Comparison of ENCODE assay signal across 1 cellular context in genomic region chr17:45558821-45559220, GRCh38.
DNase-seq lines count a peak whose midpoint lies in the region; ATAC-seq and TF ChIP-seq lines count a peak whose summit lies in the region.
"Not testable (repeated sequence)": the region's sequence is repeated elsewhere in the genome, so short reads cannot be mapped to it uniquely, and the experiment has no call there.

No MANE protein-coding gene starts in this region.

- not testable (repeated sequence) for TF ChIP-seq POLR2A in gastrocnemius medialis (IDR thresholded peaks at IDR 0.05)

- not testable (repeated sequence) for H3K27me3 ChIP-seq in gastrocnemius medialis

- TF ChIP-seq CTCF in gastrocnemius medialis (IDR thresholded peaks at IDR 0.05 in 4 of 5, conservative IDR thresholded peaks at IDR 0.05 in 1 of 5), result not testable (repeated sequence)

- peak; percentile 44 to 54 for ATAC-seq in gastrocnemius medialis

- not testable (repeated sequence) for H3K27ac ChIP-seq in gastrocnemius medialis

- not testable (repeated sequence) for H3K36me3 ChIP-seq in gastrocnemius medialis

- in situ Hi-C loops in gastrocnemius medialis (cut with MboI; ENCODE audit: low sequenced_read_pairs in 4 of 4), result not testable (repeated sequence)

- H3K9me3 ChIP-seq in gastrocnemius medialis, result not testable (repeated sequence)

- intact Hi-C loops in gastrocnemius medialis (cut with DNase I; ENCODE audit: low total_unique reads), result not testable (repeated sequence)

- not testable (repeated sequence) for DNase-seq in gastrocnemius medialis

- not testable (repeated sequence) for H3K4me1 ChIP-seq in gastrocnemius medialis

- H3K4me3 ChIP-seq in gastrocnemius medialis, result not testable (repeated sequence)
